ENCODE assay signal across 1 cellular context in genomic region chr10:4867520-4868356, GRCh38.
TF ChIP-seq lines count a peak whose summit lies in the region.

No MANE protein-coding gene starts in this region.

TF ChIP-seq in K562, 482 proteins besides CTCF, POLR2A, EP300 and RAD21 (continued from another document and continues in another):
- no peak for TF ChIP-seq UBTF (IDR thresholded peaks at IDR 0.05; ENCODE audit: borderline replicate concordance in 1 of 2, low read depth in 2 of 2, low read length in 2 of 2)
- no peak for TF ChIP-seq HIVEP1 (CRISPR knock-in tag; IDR thresholded peaks at IDR 0.05)
- TF ChIP-seq ZNF316 (IDR thresholded peaks at IDR 0.05) = no peak
- TF ChIP-seq, protein P1, sequence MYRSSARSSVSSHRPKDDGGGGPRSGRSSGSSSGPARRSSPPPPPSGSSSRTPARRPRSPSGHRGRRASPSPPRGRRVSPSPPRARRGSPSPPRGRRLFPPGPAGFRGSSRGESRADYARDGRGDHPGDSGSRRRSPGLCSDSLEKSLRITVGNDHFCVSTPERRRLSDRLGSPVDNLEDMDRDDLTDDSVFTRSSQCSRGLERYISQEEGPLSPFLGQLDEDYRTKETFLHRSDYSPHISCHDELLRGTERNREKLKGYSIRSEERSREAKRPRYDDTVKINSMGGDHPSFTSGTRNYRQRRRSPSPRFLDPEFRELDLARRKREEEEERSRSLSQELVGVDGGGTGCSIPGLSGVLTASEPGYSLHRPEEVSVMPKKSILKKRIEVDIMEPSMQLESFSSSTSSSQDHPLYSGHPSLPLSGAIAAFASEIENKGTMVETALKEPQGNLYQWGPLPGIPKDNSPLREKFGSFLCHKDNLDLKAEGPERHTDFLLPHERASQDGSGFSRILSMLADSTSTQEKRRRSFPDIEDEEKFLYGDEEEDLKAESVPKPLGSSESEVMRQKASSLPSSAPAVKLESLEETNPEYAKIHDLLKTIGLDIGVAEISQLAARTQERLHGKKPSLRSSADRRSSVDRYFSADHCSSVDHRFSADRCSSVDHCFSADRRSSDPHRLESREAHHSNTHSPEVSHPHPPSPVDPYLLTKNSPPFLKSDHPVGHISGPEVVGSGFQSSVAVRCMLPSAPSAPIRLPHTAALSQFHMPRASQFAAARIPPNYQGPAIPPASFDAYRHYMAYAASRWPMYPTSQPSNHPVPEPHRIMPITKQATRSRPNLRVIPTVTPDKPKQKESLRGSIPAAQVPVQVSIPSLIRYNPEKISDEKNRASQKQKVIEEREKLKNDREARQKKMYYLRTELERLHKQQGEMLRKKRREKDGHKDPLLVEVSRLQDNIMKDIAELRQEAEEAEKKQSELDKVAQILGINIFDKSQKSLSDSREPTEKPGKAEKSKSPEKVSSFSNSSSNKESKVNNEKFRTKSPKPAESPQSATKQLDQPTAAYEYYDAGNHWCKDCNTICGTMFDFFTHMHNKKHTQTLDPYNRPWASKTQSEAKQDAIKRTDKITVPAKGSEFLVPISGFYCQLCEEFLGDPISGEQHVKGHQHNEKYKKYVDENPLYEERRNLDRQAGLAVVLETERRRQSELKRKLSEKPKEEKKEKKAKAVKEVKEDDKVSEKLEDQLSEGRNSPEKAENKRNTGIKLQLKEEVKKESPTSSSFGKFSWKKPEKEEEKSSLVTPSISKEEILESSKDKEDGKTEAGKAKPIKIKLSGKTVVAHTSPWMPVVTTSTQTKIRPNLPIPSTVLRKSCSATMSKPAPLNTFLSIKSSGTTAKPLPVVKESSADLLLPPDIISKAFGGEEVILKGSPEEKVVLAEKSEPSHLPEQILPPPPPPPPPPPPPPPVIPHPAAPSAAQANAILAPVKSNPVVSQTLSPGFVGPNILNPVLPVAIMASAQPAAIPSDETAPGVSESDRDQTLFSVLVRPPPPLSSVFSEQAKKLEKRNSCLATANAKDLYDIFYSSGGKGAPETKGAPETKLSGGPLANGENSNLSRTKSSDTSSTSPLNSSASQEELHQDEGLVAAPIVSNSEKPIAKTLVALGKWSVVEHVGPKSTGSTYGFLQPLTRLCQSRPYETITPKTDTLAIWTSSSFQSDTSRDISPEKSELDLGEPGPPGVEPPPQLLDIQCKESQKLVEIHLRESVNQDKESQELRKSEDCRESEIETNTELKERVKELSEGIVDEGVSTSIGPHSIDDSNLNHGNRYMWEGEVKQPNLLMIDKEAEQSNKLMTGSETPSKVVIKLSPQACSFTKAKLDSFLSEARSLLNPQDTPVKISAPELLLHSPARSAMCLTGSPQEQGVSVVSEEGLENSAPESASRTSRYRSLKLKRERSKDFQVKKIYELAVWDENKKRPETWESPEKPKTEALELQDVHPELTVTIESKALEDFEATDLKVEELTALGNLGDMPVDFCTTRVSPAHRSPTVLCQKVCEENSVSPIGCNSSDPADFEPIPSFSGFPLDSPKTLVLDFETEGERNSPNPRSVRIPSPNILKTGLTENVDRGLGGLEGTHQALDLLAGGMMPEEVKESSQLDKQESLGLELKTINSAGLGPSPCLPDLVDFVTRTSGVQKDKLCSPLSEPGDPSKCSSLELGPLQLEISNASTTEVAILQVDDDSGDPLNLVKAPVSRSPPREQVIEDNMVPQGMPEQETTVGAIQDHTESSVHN (IDR thresholded peaks at IDR 0.05; ENCODE audit: borderline replicate concordance in 1 of 2, low read depth in 1 of 2) = peak in 1 of 2 experiments; percentile 71; a peak in 2 of 4 replicates
- TF ChIP-seq ZNF263 (CRISPR knock-in tag; IDR thresholded peaks at IDR 0.05; ENCODE audit: borderline replicate concordance) = 0 out of 2 replicates have a peak, but pooled peaks have one; percentile 20
- TF ChIP-seq DNMT1 (IDR thresholded peaks at IDR 0.05) = no peak
- TF ChIP-seq ZSCAN29 (IDR thresholded peaks at IDR 0.05) = peak; percentile 92
- TF ChIP-seq CAMTA2 (CRISPR knock-in tag; conservative IDR thresholded peaks at IDR 0.05) = no peak
- TF ChIP-seq CREB1 (IDR thresholded peaks at IDR 0.05) = peak; percentile 69
- TF ChIP-seq CREB1 (CRISPR knock-in tag; IDR thresholded peaks at IDR 0.05) = no peak
- no peak for TF ChIP-seq ZNF655 (CRISPR knock-in tag; IDR thresholded peaks at IDR 0.05)
- TF ChIP-seq TFE3 (CRISPR knock-in tag; IDR thresholded peaks at IDR 0.05) = no peak
- no peak for TF ChIP-seq PTBP1 (IDR thresholded peaks at IDR 0.05; ENCODE audit: low read depth, low read length)
- no peak for TF ChIP-seq ZNF354B (CRISPR knock-in tag; IDR thresholded peaks at IDR 0.05)
- no peak for TF ChIP-seq ZNF76 (CRISPR knock-in tag; IDR thresholded peaks at IDR 0.05; ENCODE audit: borderline replicate concordance)
- peak; percentile 89; the same call in 1 of the 2 replicates for TF ChIP-seq RNF2 (IDR thresholded peaks at IDR 0.05)
- peak; percentile 93 for TF ChIP-seq ARID3A (IDR thresholded peaks at IDR 0.05; ENCODE audit: borderline replicate concordance, low read depth, low read length)
- no peak for TF ChIP-seq ZNF398 (CRISPR knock-in tag; IDR thresholded peaks at IDR 0.05)
- TF ChIP-seq ZNF57 (CRISPR knock-in tag; IDR thresholded peaks at IDR 0.05) = no peak
- TF ChIP-seq, protein P2, sequence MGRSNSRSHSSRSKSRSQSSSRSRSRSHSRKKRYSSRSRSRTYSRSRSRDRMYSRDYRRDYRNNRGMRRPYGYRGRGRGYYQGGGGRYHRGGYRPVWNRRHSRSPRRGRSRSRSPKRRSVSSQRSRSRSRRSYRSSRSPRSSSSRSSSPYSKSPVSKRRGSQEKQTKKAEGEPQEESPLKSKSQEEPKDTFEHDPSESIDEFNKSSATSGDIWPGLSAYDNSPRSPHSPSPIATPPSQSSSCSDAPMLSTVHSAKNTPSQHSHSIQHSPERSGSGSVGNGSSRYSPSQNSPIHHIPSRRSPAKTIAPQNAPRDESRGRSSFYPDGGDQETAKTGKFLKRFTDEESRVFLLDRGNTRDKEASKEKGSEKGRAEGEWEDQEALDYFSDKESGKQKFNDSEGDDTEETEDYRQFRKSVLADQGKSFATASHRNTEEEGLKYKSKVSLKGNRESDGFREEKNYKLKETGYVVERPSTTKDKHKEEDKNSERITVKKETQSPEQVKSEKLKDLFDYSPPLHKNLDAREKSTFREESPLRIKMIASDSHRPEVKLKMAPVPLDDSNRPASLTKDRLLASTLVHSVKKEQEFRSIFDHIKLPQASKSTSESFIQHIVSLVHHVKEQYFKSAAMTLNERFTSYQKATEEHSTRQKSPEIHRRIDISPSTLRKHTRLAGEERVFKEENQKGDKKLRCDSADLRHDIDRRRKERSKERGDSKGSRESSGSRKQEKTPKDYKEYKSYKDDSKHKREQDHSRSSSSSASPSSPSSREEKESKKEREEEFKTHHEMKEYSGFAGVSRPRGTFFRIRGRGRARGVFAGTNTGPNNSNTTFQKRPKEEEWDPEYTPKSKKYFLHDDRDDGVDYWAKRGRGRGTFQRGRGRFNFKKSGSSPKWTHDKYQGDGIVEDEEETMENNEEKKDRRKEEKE (IDR thresholded peaks at IDR 0.05; ENCODE audit: borderline replicate concordance in 1 of 2, control insufficient read depth in 1 of 2, low read depth in 2 of 2, low read length in 1 of 2) = no peak
- TF ChIP-seq ARNT (IDR thresholded peaks at IDR 0.05) = peak; percentile 93 to 96
- 0 out of 2 replicates have a peak, but pooled peaks have one; percentile 28 for TF ChIP-seq SREBF2 (CRISPR knock-in tag; IDR thresholded peaks at IDR 0.05)
- TF ChIP-seq MNT (conservative IDR thresholded peaks at IDR 0.05) = peak; percentile 80 to 92
- TF ChIP-seq SMAD1 (IDR thresholded peaks at IDR 0.05; ENCODE audit: low read depth, low read length, partially characterized antibody) = peak; percentile 26
- TF ChIP-seq CREM (IDR thresholded peaks at IDR 0.05; ENCODE audit: low read depth) = peak; percentile 74; the same call in 1 of the 2 replicates
- TF ChIP-seq ZNF280A (IDR thresholded peaks at IDR 0.05; ENCODE audit: low read depth, partially characterized antibody) = no peak
- 0 out of 2 replicates have a peak, but pooled peaks have one; percentile 61 for TF ChIP-seq ZC3H11A (IDR thresholded peaks at IDR 0.05; ENCODE audit: low read depth, low read length)
- no peak for TF ChIP-seq ZNF830 (CRISPR knock-in tag; IDR thresholded peaks at IDR 0.05)
- TF ChIP-seq ZNF79 (CRISPR knock-in tag; IDR thresholded peaks at IDR 0.05; ENCODE audit: low read depth) = no peak
